24 cellular contexts compared by ENCODE assay signal in the genomic region with DNA sequence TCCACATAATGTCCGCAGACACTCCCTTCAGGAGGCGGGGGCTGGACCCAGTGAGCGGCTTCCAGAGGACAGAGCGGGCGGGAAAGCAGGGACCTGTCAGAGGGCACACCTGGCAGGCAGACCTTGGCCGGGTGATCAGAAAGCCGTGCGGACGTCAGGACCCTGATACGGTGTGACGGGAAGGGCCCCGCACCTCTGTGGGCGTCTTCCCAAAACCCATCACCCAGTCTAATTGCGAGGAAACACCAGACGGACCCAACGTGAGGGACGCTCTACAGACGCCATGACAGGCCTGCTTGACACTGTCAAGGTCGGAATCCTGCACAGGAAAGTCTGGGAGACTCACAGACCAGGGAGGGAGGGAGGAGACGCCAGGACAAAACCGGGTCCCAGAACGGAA. TPM values are rescaled to one million over a fixed set of nuclear protein-coding genes. Genes with fewer than 3 reads are reported as not detected.
"Had no signal": no experiment of that assay in that cellular context is flagged by ENCODE, and none has a peak within 500 bp of the region (broad histone marks: within the 10 kb centered on the region; RNA-seq: fewer than 3 reads in every experiment).

No MANE protein-coding gene starts in this region.

- H3K27me3 ChIP-seq: esophagus squamous epithelium, heart right ventricle, neutrophil, right atrium auricular region, stomach, thyroid gland, vagina had no signal

- H3K4me3 ChIP-seq: esophagus squamous epithelium, heart right ventricle, prostate gland, right atrium auricular region, smooth muscle cell, stomach, thyroid gland, vagina had no signal

- H3K4me1 ChIP-seq: esophagus squamous epithelium, parathyroid adenoma, right atrium auricular region had no signal

- H3K27me3 Mint-ChIP-seq: effector memory CD8-positive, alpha-beta T cell; naive thymus-derived CD8-positive, alpha-beta T cell had no signal

- H3K36me3 ChIP-seq: prostate gland, thyroid gland had no signal

- H3K4me3 Mint-ChIP-seq: effector memory CD8-positive, alpha-beta T cell; immature natural killer cell; naive thymus-derived CD8-positive, alpha-beta T cell had no signal

- H3K9me3 ChIP-seq: esophagus squamous epithelium, neutrophil, prostate gland, thyroid gland, vagina had no signal

- H3K9me3 Mint-ChIP-seq: effector memory CD8-positive, alpha-beta T cell; immature natural killer cell; naive thymus-derived CD8-positive, alpha-beta T cell; stimulated activated effector memory CD8-positive, alpha-beta T cell treated with anti-CD3 and anti-CD28 coated beads, Interleukin-12 subunit alpha, Interleukin-12 subunit beta, amount 100 ng/mL, for 72 hours had no signal

- DNase-seq: cortex of kidney; effector memory CD8-positive, alpha-beta T cell; erythroblast; esophagus squamous epithelium; foreskin melanocyte; glutamatergic neuron; heart right ventricle; hypothalamus; immature natural killer cell; naive thymus-derived CD8-positive, alpha-beta T cell; stimulated activated CD4-positive, alpha-beta T cell treated with anti-CD3 and anti-CD28 coated beads, Interleukin-2, amount 100 ng/mL, for 24 hours; stimulated activated CD4-positive, alpha-beta T cell treated with anti-CD3 and anti-CD28 coated beads, Interleukin-4, amount 100 ng/mL, for 24 hours; stimulated activated naive CD4-positive, alpha-beta T cell treated with Interleukin-2 at 50 U/mL for 16 hours; stomach; thyroid gland; trophoblast cell had no signal

- H3K27ac Mint-ChIP-seq: immature natural killer cell; stimulated activated effector memory CD8-positive, alpha-beta T cell treated with anti-CD3 and anti-CD28 coated beads, Interleukin-12 subunit alpha, Interleukin-12 subunit beta, amount 100 ng/mL, for 72 hours had no signal

- H3K27ac ChIP-seq: esophagus squamous epithelium, heart right ventricle, neutrophil, parathyroid adenoma, prostate gland, right atrium auricular region, stomach, thyroid gland, vagina had no signal

RNA-seq across cellular contexts. Expression of gene SOX8, which starts 19.2 kb away (rescaled TPM):
- total RNA-seq: left lobe of liver had no signal
